In genomic region chr21:43767980-43768867, GRCh38 we compare ENCODE assay signal across 9 cellular contexts. TPM values are rescaled to one million over a fixed set of nuclear protein-coding genes. Genes with fewer than 3 reads are reported as not detected.
DNase-seq lines count a peak whose midpoint lies in the region; ATAC-seq and TF ChIP-seq lines count a peak whose summit lies in the region.
"Had no signal": no experiment of that assay in that cellular context is flagged by ENCODE, and none has a peak within 500 bp of the region (broad histone marks: within the 10 kb centered on the region; RNA-seq: fewer than 3 reads in every experiment).

No MANE protein-coding gene starts in this region.

- peak overlapping the region; percentile 45 for H3K4me3 Mint-ChIP-seq in MCF 10A (ENCODE audit: unreplicated experiment)
- H3K4me3 Mint-ChIP-seq in chondrocyte (ENCODE audit: unreplicated experiment): no peak overlapping the region

- no peaks in the 10 kb centered on the region for H3K27me3 ChIP-seq in breast epithelium

- H3K27ac Mint-ChIP-seq in MCF 10A (ENCODE audit: low read depth, unreplicated experiment) (peak overlapping the region; percentile 99), chondrocyte (ENCODE audit: unreplicated experiment) (peak overlapping the region; percentile 91)

- DNase-seq in MCF 10A (ENCODE audit: unreplicated experiment): peak; percentile 94
- no peak for DNase-seq in breast epithelium (ENCODE audit: low spot score in 2 of 2)
- DNase-seq in chondrocyte (ENCODE audit: low spot score): no peak
- DNase-seq in lower leg skin (ENCODE audit: low spot score in 2 of 2): peak; percentile 59 to 91
- DNase-seq in OCI-M2 (lab: John Stamatoyannopoulos, UW; ENCODE audit: unreplicated experiment): no peak
- DNase-seq in NCI-H446 (lab: John Stamatoyannopoulos, UW): no peak
- DNase-seq in globus pallidus (ENCODE audit: low spot score): no peak
- DNase-seq: DND-41 had no signal

- H3K36me3 Mint-ChIP-seq in MCF 10A (ENCODE audit: insufficient read depth, unreplicated experiment): peaks cover 35% of the 10 kb centered on the region
- peaks cover 4% of the 10 kb centered on the region for H3K36me3 Mint-ChIP-seq in chondrocyte (ENCODE audit: low read depth)

- WGBS in lower leg skin, 2 donors: 55 to 56% methylated on average over 34 of the region's 34 CpGs

- intact Hi-C loops in MCF 10A (cut with micrococcal nuclease) (loop anchor here (1.0 kb wide), 2 partner anchors 8 to 49 kb away; partner anchors contain the start of genes CSTB and PDXK), breast epithelium (cut with DNase I; ENCODE audit: low total_unique reads) (no loop called here), lower leg skin (cut with DNase I; ENCODE audit: low total_unique reads) (loop anchor here (2.0 to 10.0 kb wide), 2 partner anchors 75 to 793 kb away; partner anchors contain the start of gene PKNOX1)

- peak overlapping the region in 1 of 2 donors; percentile 32 for H3K27ac ChIP-seq in breast epithelium

- H3K9me3 ChIP-seq in breast epithelium: no peaks in the 10 kb centered on the region

- POLR2A ChIA-PET in MCF 10A (lab: Yijun Ruan, JAX): interaction anchor here (0.6 to 2.9 kb wide), 8 partner anchors 10 to 1105 kb away, joined by 3 to 17 read pairs (median 5); partner anchors contain the start of genes PDXK, PTTG1IP and RRP1

- H3K36me3 ChIP-seq in breast epithelium: no peaks in the 10 kb centered on the region

- TSS peak; percentile 3 for BruUV-seq in MCF 10A (replicated peaks; lab: Mats Ljungman, UMichigan)

- CTCF ChIA-PET in MCF 10A (lab: Yijun Ruan, JAX): interaction anchor here (1.0 kb wide), 1 partner anchor 21 kb away, joined by 3 read pairs; the partner anchor contains the start of gene RRP1

- TF ChIP-seq CTCF in MCF 10A (IDR thresholded peaks at IDR 0.05; ENCODE audit: unreplicated experiment) (no peak), breast epithelium (IDR thresholded peaks at IDR 0.05) (no peak), chondrocyte (IDR thresholded peaks at IDR 0.05) (no peak), lower leg skin (IDR thresholded peaks at IDR 0.05) (no peak)

- H3K4me3 ChIP-seq in breast epithelium (no peak overlapping the region), lower leg skin (ENCODE audit: low read depth, poor library complexity, severe bottlenecking) (no peak overlapping the region)

- H3K9me3 Mint-ChIP-seq in MCF 10A (ENCODE audit: unreplicated experiment): no peaks in the 10 kb centered on the region
- H3K9me3 Mint-ChIP-seq in chondrocyte (ENCODE audit: low read depth): no peaks in the 10 kb centered on the region

- TF ChIP-seq POLR2A in breast epithelium (IDR thresholded peaks at IDR 0.05) (no peak), lower leg skin (IDR thresholded peaks at IDR 0.05) (no peak)

- no peak for ATAC-seq in HG03045 (IDR thresholded peaks at IDR 0.05; ENCODE audit: unreplicated experiment)

- H3K4me1 ChIP-seq in breast epithelium: no peaks in the 10 kb centered on the region

- no peaks in the 10 kb centered on the region for H3K27me3 Mint-ChIP-seq in MCF 10A (ENCODE audit: insufficient read depth, unreplicated experiment)
- no peaks in the 10 kb centered on the region for H3K27me3 Mint-ChIP-seq in chondrocyte (ENCODE audit: low read depth)

- peaks cover 34% of the 10 kb centered on the region for H3K4me1 Mint-ChIP-seq in MCF 10A (ENCODE audit: insufficient read depth, unreplicated experiment)
- H3K4me1 Mint-ChIP-seq in chondrocyte (ENCODE audit: low read depth): peaks cover 28% of the 10 kb centered on the region

RNA-seq across cellular contexts. Expression of gene CSTB, which starts 7.9 kb away (rescaled TPM):
- 60.5 and 75.0 TPM in 2 replicates for total RNA-seq in MCF 10A (2022)
- 10 to 100 TPM; 12.1 to 16.8 (median 16.8) TPM for total RNA-seq in breast epithelium
- 56.5 to 63.6 TPM (median 57.2 TPM) in 3 replicates for total RNA-seq in chondrocyte
- 10 to 100 TPM; 11.0 to 29.3 (median 21.8) TPM for total RNA-seq in lower leg skin

RNA-seq across cellular contexts. Expression of gene RRP1, which starts 21.2 kb away (rescaled TPM):
- total RNA-seq in MCF 10A (2022) (43.7 and 56.0 TPM in 2 replicates), breast epithelium (10 to 100 TPM; 15.4 to 22.9 (median 16.5) TPM), chondrocyte (18.4 to 19.6 TPM (median 19.2 TPM) in 3 replicates), lower leg skin (10 to 100 TPM; 19.5 to 43.2 (median 25.5) TPM)

RNA-seq across cellular contexts. Expression of gene PDXK, which starts 49.3 kb away (rescaled TPM):
- total RNA-seq in MCF 10A (2022) (194 and 210 TPM in 2 replicates), breast epithelium (10 to 100 TPM; 51.5 to 79.2 (median 65.6) TPM), chondrocyte (213 to 234 TPM (median 216 TPM) in 3 replicates), lower leg skin (10 to 100 TPM; 19.5 to 55.6 (median 42.1) TPM)

Comparison
In these comparisons a context has a peak if more than half of its experiments do, and no peak if none do; other contexts are left out.
1. DNase-seq: peak in MCF 10A (single experiment) and lower leg skin (2 of 2); none in breast epithelium (0 of 2), chondrocyte (single experiment), OCI-M2 (single experiment), NCI-H446 (0 of 2) and globus pallidus (single experiment).